8 cellular contexts compared by ENCODE assay signal in genomic region chr17:43576563-43577229, GRCh38. TPM values are rescaled to one million over a fixed set of nuclear protein-coding genes. Genes with fewer than 3 reads are reported as not detected.
A peak's percentile ranks its signal among the peaks of the same experiment; 100 is the strongest.
DNase-seq lines count a peak whose midpoint lies in the region; ATAC-seq and TF ChIP-seq lines count a peak whose summit lies in the region.

No MANE protein-coding gene starts in this region.

- POLR2A ChIA-PET in activated CD4-positive, alpha-beta memory T cell treated with anti-CD3 and anti-CD28 coated beads for 36 hours (lab: Charles Lee), result interaction anchor here (1.0 kb wide), 1 partner anchor 97 kb away, joined by 3 read pairs; no protein-coding TSS in a partner anchor

- H3K27me3 ChIP-seq in BE2C, result no peaks in the 10 kb centered on the region
- no peaks in the 10 kb centered on the region for H3K27me3 ChIP-seq in effector memory CD4-positive, alpha-beta T cell (replicated peaks; ENCODE audit: control insufficient read depth, insufficient read depth, low read length, poor library complexity, severe bottlenecking)

- H3K27ac ChIP-seq in effector memory CD4-positive, alpha-beta T cell (ENCODE audit: insufficient read depth, low read length, poor library complexity, severe bottlenecking), result no peak overlapping the region

- H3K36me3 Mint-ChIP-seq in activated CD4-positive, alpha-beta memory T cell treated with anti-CD3 and anti-CD28 coated beads for 36 hours, result no peaks in the 10 kb centered on the region
- H3K36me3 Mint-ChIP-seq in memory B cell, result no peaks in the 10 kb centered on the region

- peak overlapping the region; percentile 44 for H3K27ac Mint-ChIP-seq in activated CD4-positive, alpha-beta memory T cell treated with anti-CD3 and anti-CD28 coated beads for 36 hours
- no peak overlapping the region for H3K27ac Mint-ChIP-seq in memory B cell

- no peak overlapping the region for H3K4me3 ChIP-seq in BE2C (ENCODE audit: low read depth, low read length)
- no peak overlapping the region for H3K4me3 ChIP-seq in effector memory CD4-positive, alpha-beta T cell (ENCODE audit: insufficient read depth, low read depth, low read length, poor library complexity, severe bottlenecking)

- no peaks in the 10 kb centered on the region for H3K9me3 Mint-ChIP-seq in activated CD4-positive, alpha-beta memory T cell treated with anti-CD3 and anti-CD28 coated beads for 36 hours
- no peaks in the 10 kb centered on the region for H3K9me3 Mint-ChIP-seq in memory B cell

- peaks cover 2% of the 10 kb centered on the region for H3K27me3 Mint-ChIP-seq in activated CD4-positive, alpha-beta memory T cell treated with anti-CD3 and anti-CD28 coated beads for 36 hours
- H3K27me3 Mint-ChIP-seq in memory B cell, result peaks cover 4% of the 10 kb centered on the region

- peaks cover 15% of the 10 kb centered on the region for H3K4me1 Mint-ChIP-seq in activated CD4-positive, alpha-beta memory T cell treated with anti-CD3 and anti-CD28 coated beads for 36 hours (ENCODE audit: low read depth)
- H3K4me1 Mint-ChIP-seq in memory B cell, result peaks cover 19% of the 10 kb centered on the region

- H3K4me1 ChIP-seq in BE2C, result no peaks in the 10 kb centered on the region
- H3K4me1 ChIP-seq in effector memory CD4-positive, alpha-beta T cell (ENCODE audit: control insufficient read depth, insufficient read depth, low read length, poor library complexity, severe bottlenecking), result peaks cover 10% of the 10 kb centered on the region

- no peaks in the 10 kb centered on the region for H3K9me3 ChIP-seq in BE2C
- H3K9me3 ChIP-seq in effector memory CD4-positive, alpha-beta T cell (ENCODE audit: control insufficient read depth, low read length), result no peaks in the 10 kb centered on the region

- intact Hi-C loops in activated CD4-positive, alpha-beta memory T cell treated with anti-CD3 and anti-CD28 coated beads for 36 hours (cut with micrococcal nuclease), result loop anchor here (1.0 kb wide), 2 partner anchors 98 to 184 kb away; no protein-coding TSS in a partner anchor

- H3K4me3 Mint-ChIP-seq in activated CD4-positive, alpha-beta memory T cell treated with anti-CD3 and anti-CD28 coated beads for 36 hours, result no peak overlapping the region
- no peak overlapping the region for H3K4me3 Mint-ChIP-seq in memory B cell

- peak; percentile 35 for ATAC-seq in memory B cell (ENCODE audit: low read depth)
- no peak for ATAC-seq in GM19455 (IDR thresholded peaks at IDR 0.05; ENCODE audit: unreplicated experiment)

- H3K36me3 ChIP-seq in BE2C, result no peaks in the 10 kb centered on the region
- H3K36me3 ChIP-seq in effector memory CD4-positive, alpha-beta T cell (ENCODE audit: control insufficient read depth, insufficient read depth, low read length), result no peaks in the 10 kb centered on the region

- DNase-seq in BE2C (peak; percentile 73), HCEC 1CT (peak; percentile 46), NCI-H69 (lab: John Stamatoyannopoulos, UW) (peak; percentile 83), memory B cell (ENCODE audit: low spot score in 2 of 2) (peak; percentile 55 to 67)
- peak; percentile 76 for DNase-seq in activated CD4-positive, alpha-beta memory T cell treated with anti-CD3 and anti-CD28 coated beads for 36 hours
- DNase-seq in effector memory CD4-positive, alpha-beta T cell, result peak; percentile 35 to 51 (median 38)
- peak; percentile 40 to 45 for DNase-seq in stimulated activated CD8-positive, alpha-beta memory T cell treated with anti-CD3 and anti-CD28 coated beads, Interleukin-2, amount 100 ng/mL, for 48 hours (ENCODE audit: low read depth in 2 of 2)

- CTCF ChIA-PET in activated CD4-positive, alpha-beta memory T cell treated with anti-CD3 and anti-CD28 coated beads for 36 hours (lab: Charles Lee), result interaction anchor here (0.6 to 6.7 kb wide), 40 partner anchors 9 to 270 kb away, joined by 3 to 42 read pairs (median 4); partner anchors contain the start of gene SOST

- peak; percentile 93 for TF ChIP-seq CTCF in BE2C (IDR thresholded peaks at IDR 0.05; ENCODE audit: low read depth, low read length)

RNA-seq across cellular contexts. Expression of gene ETV4, which starts 30.6 kb away (rescaled TPM):
- 146 TPM for polyA plus RNA-seq in BE2C (2012; ENCODE audit: insufficient read depth, insufficient read length, low read depth)
- 1 to 10 TPM; 2.7 to 4.2 TPM for total RNA-seq in activated CD4-positive, alpha-beta memory T cell treated with anti-CD3 and anti-CD28 coated beads for 36 hours
